ENCODE assay signal across 18 cellular contexts in the genomic region with DNA sequence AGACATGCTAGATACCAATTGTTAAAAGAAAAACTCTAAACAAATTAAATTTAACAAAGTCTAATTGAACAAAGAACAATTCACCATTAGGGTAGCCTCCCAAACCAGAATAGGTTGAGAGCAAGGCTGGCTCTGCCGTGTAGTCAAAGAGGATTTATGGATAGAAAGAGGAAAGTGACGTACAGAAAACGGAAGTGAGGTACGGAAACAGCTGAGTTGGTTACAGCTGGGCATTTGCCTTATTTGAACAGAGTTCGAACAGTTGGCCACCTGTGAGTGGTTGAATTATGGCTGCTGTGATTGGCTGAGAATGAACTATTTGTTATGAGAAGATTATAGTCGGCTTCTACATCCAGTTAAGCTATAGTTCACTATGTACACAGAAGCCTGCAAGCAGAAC. TPM values are rescaled to one million over a fixed set of nuclear protein-coding genes. Genes with fewer than 3 reads are reported as not detected.
DNase-seq lines count a peak whose midpoint lies in the region; ATAC-seq and TF ChIP-seq lines count a peak whose summit lies in the region.
"Had no signal": no experiment of that assay in that cellular context is flagged by ENCODE, and none has a peak within 500 bp of the region (broad histone marks: within the 10 kb centered on the region; RNA-seq: fewer than 3 reads in every experiment).

No MANE protein-coding gene starts in this region.

- 0 out of 2 replicates have a peak overlapping the region, but pooled peaks have one; percentile 59 for H2AFZ ChIP-seq in OCI-LY3 (ENCODE audit: low read depth, low read length)

- H3K4me3 ChIP-seq in BLaER1 (no peak overlapping the region), HEK293 (ENCODE audit: low read depth, low read length) (no peak overlapping the region), NB4 (ENCODE audit: low read depth, low read length) (no peak overlapping the region), OCI-LY3 (ENCODE audit: low read length) (peak overlapping the region; percentile 0; the same call in 1 of the 2 replicates), ascending aorta (no peak overlapping the region)

- no peak overlapping the region for H3K9ac ChIP-seq in BLaER1
- no peak overlapping the region for H3K9ac ChIP-seq in OCI-LY3 (ENCODE audit: low read length)
- H3K9ac ChIP-seq: SK-N-SH had no signal

- H3K79me2 ChIP-seq in OCI-LY3 (ENCODE audit: low read length) = no peaks in the 10 kb centered on the region

- no peaks in the 10 kb centered on the region for H3K9me3 ChIP-seq in BLaER1
- H3K9me3 ChIP-seq in HEK293 (ENCODE audit: control insufficient read depth, insufficient read depth, low read depth, low read length) = no peaks in the 10 kb centered on the region
- H3K9me3 ChIP-seq in OCI-LY3 (ENCODE audit: insufficient read depth, low read length) = no peaks in the 10 kb centered on the region
- no peaks in the 10 kb centered on the region for H3K9me3 ChIP-seq in ascending aorta
- H3K9me3 ChIP-seq: SK-N-SH had no signal

- peak overlapping the region; percentile 47 for H3K4me2 ChIP-seq in BLaER1
- H3K4me2 ChIP-seq in OCI-LY3 (ENCODE audit: low read length) = peak overlapping the region; percentile 40
- H3K4me2 ChIP-seq: SK-N-SH had no signal

- no peak for TF ChIP-seq CTCF in HEK293 (tag by site-specific recombination; IDR thresholded peaks at IDR 0.05)
- TF ChIP-seq CTCF in NB4 (IDR thresholded peaks at IDR 0.05; ENCODE audit: low read depth, low read length) = no peak
- TF ChIP-seq CTCF in OCI-LY3 (IDR thresholded peaks at IDR 0.05; ENCODE audit: low read depth, low read length) = no peak
- no peak for TF ChIP-seq CTCF in ascending aorta (IDR thresholded peaks at IDR 0.05)

- H4K20me1 ChIP-seq in BLaER1 (no peaks in the 10 kb centered on the region), OCI-LY3 (ENCODE audit: insufficient read depth, low read length) (no peaks in the 10 kb centered on the region)

- POLR2A ChIA-PET in HEK293 (lab: Yijun Ruan, JAX) = no interaction called here

- no peaks in the 10 kb centered on the region for H3K36me3 ChIP-seq in BLaER1
- no peaks in the 10 kb centered on the region for H3K36me3 ChIP-seq in HEK293 (ENCODE audit: control insufficient read depth in 2 of 2, insufficient read depth in 1 of 2, low read length in 2 of 2)
- no peaks in the 10 kb centered on the region for H3K36me3 ChIP-seq in OCI-LY3 (replicated peaks; ENCODE audit: low read depth, low read length)
- H3K36me3 ChIP-seq in ascending aorta = no peaks in the 10 kb centered on the region

- H3K4me1 ChIP-seq in BLaER1 (peaks cover 9% of the 10 kb centered on the region; the same call in 1 of the 2 replicates), HEK293 (ENCODE audit: control insufficient read depth, insufficient read depth, low read length) (peaks cover 11% of the 10 kb centered on the region), OCI-LY3 (ENCODE audit: low read length) (peaks cover 7% of the 10 kb centered on the region; the same call in 1 of the 2 replicates), ascending aorta (no peaks in the 10 kb centered on the region)

- H3K27me3 ChIP-seq in BLaER1 (no peaks in the 10 kb centered on the region), OCI-LY3 (ENCODE audit: low read depth, low read length) (no peaks in the 10 kb centered on the region), ascending aorta (no peaks in the 10 kb centered on the region)

- H3K27ac ChIP-seq in BLaER1 (no peak overlapping the region), HEK293 (ENCODE audit: extremely low read depth, low read depth, low read length) (no peak overlapping the region), OCI-LY3 (ENCODE audit: low read length) (no peak overlapping the region), ascending aorta (no peak overlapping the region)

- intact Hi-C loops in ascending aorta (cut with DNase I) = no loop called here

- DNase-seq in NB4 (ENCODE audit: low read depth) (peak; percentile 20), germinal center (ENCODE audit: low spot score) (no peak), ascending aorta (ENCODE audit: low spot score in 2 of 2) (no peak)
- DNase-seq: ACHN; Calu3; CD4-positive, alpha-beta T cell; DND-41; GDM1; NCI-H2081 treated with DMSO at 0.1 percent for 48 hours; NCI-H226; PC-3; SK-N-SH; T-helper 17 cell had no signal

- ATAC-seq in HG03159 (IDR thresholded peaks at IDR 0.05; ENCODE audit: unreplicated experiment) = no peak
- ATAC-seq in GM19397 (IDR thresholded peaks at IDR 0.05; ENCODE audit: unreplicated experiment) = no peak
- ATAC-seq: PC-3, T-helper 17 cell had no signal

- no peak for TF ChIP-seq POLR2A in NB4 (IDR thresholded peaks at IDR 0.05; ENCODE audit: extremely low read depth, insufficient read length)

- CTCF ChIA-PET in HEK293 (lab: Yijun Ruan, JAX) = interaction anchor here (1.0 kb wide), 1 partner anchor 11 kb away, joined by 5 read pairs; no protein-coding TSS in a partner anchor

TF ChIP-seq in HEK293, 187 proteins besides CTCF, POLR2A, EP300 and RAD21:
- TF ChIP-seq, protein P1, sequence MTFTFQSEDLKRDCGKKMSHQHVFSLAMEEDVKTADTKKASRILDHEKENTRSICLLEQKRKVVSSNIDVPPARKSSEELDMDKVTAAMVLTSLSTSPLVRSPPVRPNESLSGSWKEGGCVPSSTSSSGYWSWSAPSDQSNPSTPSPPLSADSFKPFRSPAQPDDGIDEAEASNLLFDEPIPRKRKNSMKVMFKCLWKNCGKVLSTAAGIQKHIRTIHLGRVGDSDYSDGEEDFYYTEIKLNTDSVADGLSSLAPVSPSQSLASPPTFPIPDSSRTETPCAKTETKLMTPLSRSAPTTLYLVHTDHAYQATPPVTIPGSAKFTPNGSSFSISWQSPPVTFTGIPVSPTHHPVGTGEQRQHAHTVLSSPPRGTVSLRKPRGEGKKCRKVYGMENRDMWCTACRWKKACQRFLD (tag by site-specific recombination; IDR thresholded peaks at IDR 0.05) = no peak
- 0 out of 2 replicates have a peak, but pooled peaks have one; percentile 26 for TF ChIP-seq SCRT1 (tag by site-specific recombination; IDR thresholded peaks at IDR 0.05; ENCODE audit: borderline replicate concordance)

RNA-seq across cellular contexts. Expression of a gene that starts 18.5 kb away (rescaled TPM):
- total RNA-seq in ascending aorta = 60.1 TPM
- total RNA-seq: Calu3, PC-3 had no signal
